ENCODE assay signal across 11 cellular contexts in genomic region chr11:112989198-112989597, GRCh38.
"Had no signal": no experiment of that assay in that cellular context is flagged by ENCODE, and none has a peak within 500 bp of the region (broad histone marks: within the 10 kb centered on the region; RNA-seq: fewer than 3 reads in every experiment).

No MANE protein-coding gene starts in this region.

- FAIRE-seq: H1, H54 had no signal

- H3K9me3 ChIP-seq: HAP-1 had no signal

- H3K27ac ChIP-seq: GM23248 had no signal

- DNase-seq: GM23248, GOT3, H7, H9, HCEC 1CT, HFFc6 had no signal

- ATAC-seq: GM23338, HCT116 had no signal

- H3K36me3 ChIP-seq: HAP-1 had no signal

- H3K9ac ChIP-seq: GM23248 had no signal

- H3K4me1 ChIP-seq: HAP-1 had no signal

- H3K4me2 ChIP-seq: GM23338 had no signal

- H3K4me3 ChIP-seq: GM23248, GM23338, HAP-1 had no signal

- H2AFZ ChIP-seq: GM23248, GM23338 had no signal
